Comparison of ENCODE assay signal across 29 cellular contexts in the genomic region with DNA sequence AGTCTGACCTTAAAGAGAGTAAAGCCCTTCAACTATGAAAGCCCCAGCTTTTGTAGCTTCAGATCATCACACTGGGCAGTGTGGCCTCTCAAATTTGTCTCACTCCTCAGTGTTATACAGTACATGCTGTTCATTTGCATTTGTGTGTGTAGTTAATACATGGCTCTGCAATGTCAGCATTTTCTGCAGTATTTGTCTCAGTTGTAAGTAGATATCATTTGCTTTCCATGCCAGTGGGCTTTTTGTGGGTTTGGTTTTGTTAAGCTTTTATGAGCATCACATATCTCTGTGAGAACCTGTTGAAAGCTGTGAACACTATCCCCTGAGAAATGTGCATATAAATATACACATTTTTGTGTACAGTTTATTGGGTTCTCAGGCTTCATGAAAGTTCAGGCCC. TPM values are rescaled to one million over a fixed set of nuclear protein-coding genes. Genes with fewer than 3 reads are reported as not detected.
DNase-seq lines count a peak whose midpoint lies in the region; ATAC-seq and TF ChIP-seq lines count a peak whose summit lies in the region.
"Had no signal": no experiment of that assay in that cellular context is flagged by ENCODE, and none has a peak within 500 bp of the region (broad histone marks: within the 10 kb centered on the region; RNA-seq: fewer than 3 reads in every experiment).

No MANE protein-coding gene starts in this region.

- peaks cover 20% of the 10 kb centered on the region for H3K4me1 Mint-ChIP-seq in nephron
- peaks cover 10% of the 10 kb centered on the region for H3K4me1 Mint-ChIP-seq in activated CD8-positive, alpha-beta T cell treated with anti-CD3 and anti-CD28 coated beads, Interleukin-2, amount 10 ng/mL, durations not matched to agents 7 days and 5 days (ENCODE audit: low read depth)

- peak; percentile 58 to 90 for DNase-seq in HAP-1 (ENCODE audit: low spot score in 2 of 2)
- DNase-seq in M059J (ENCODE audit: low read depth) = peak; percentile 32
- DNase-seq in colonic mucosa = no peak
- DNase-seq in activated CD8-positive, alpha-beta T cell treated with anti-CD3 and anti-CD28 coated beads, Interleukin-2, amount 10 ng/mL, durations not matched to agents 7 days and 5 days = no peak
- DNase-seq in anterior cingulate cortex (lab: John Stamatoyannopoulos, UW) = no peak
- DNase-seq in dermis blood vessel endothelial cell = no peak
- no peak for DNase-seq in DMS153 (lab: John Stamatoyannopoulos, UW)
- DNase-seq: activated naive CD4-positive, alpha-beta T cell treated with anti-CD3 and anti-CD28 coated beads, Interleukin-2, amount 50 U/mL, for 16 hours; Caco-2; cerebellar nuclear complex; DND-41; esophagus squamous epithelium; foreskin melanocyte; heart left ventricle; Karpas-422; lower lobe of right lung; NCI-H1694 treated with DMSO at 0.1 percent for 48 hours; NCI-H524; SHP77 treated with DMSO at 0.1 percent for 48 hours; stimulated activated naive CD4-positive, alpha-beta T cell; SW 1271; upper lobe of right lung had no signal

- H3K4me3 ChIP-seq in HAP-1 (no peak overlapping the region), colonic mucosa (no peak overlapping the region)
- H3K4me3 ChIP-seq: esophagus squamous epithelium, heart left ventricle, lower lobe of right lung, upper lobe of right lung had no signal

- H3K9me3 ChIP-seq in HAP-1 = no peaks in the 10 kb centered on the region
- no peaks in the 10 kb centered on the region for H3K9me3 ChIP-seq in colonic mucosa
- H3K9me3 ChIP-seq: Caco-2, esophagus squamous epithelium, heart left ventricle, lower lobe of right lung, upper lobe of right lung had no signal

- H3K9me3 Mint-ChIP-seq in nephron = no peaks in the 10 kb centered on the region
- no peaks in the 10 kb centered on the region for H3K9me3 Mint-ChIP-seq in activated CD8-positive, alpha-beta T cell treated with anti-CD3 and anti-CD28 coated beads, Interleukin-2, amount 10 ng/mL, durations not matched to agents 7 days and 5 days (ENCODE audit: insufficient read depth)
- H3K9me3 Mint-ChIP-seq: activated T-helper 2 cell treated with anti-CD3 and anti-CD28 coated beads, Interferon-gamma antibody, Interleukin-2, Interleukin-4, amounts not matched to agents 10 μg/mL and 5 μg/mL and 100 μg/mL, durations not matched to agents 14 hours and 24 hours and 36 hours; brain; natural killer cell treated with Interleukin-12 subunit alpha and Interleukin-12 subunit beta and Interleukin-15 and Interleukin-18, amount 100 ng/mL, for 72 hours had no signal

- peak overlapping the region; percentile 69 to 85 (median 74) for H3K27ac Mint-ChIP-seq in nephron
- H3K27ac Mint-ChIP-seq in activated CD8-positive, alpha-beta T cell treated with anti-CD3 and anti-CD28 coated beads, Interleukin-2, amount 10 ng/mL, durations not matched to agents 7 days and 5 days = no peak overlapping the region
- H3K27ac Mint-ChIP-seq: activated T-helper 2 cell treated with anti-CD3 and anti-CD28 coated beads, Interferon-gamma antibody, Interleukin-2, Interleukin-4, amounts not matched to agents 10 μg/mL and 5 μg/mL and 100 μg/mL, durations not matched to agents 14 hours and 24 hours and 36 hours; natural killer cell treated with Interleukin-12 subunit alpha and Interleukin-12 subunit beta and Interleukin-15 and Interleukin-18, amount 100 ng/mL, for 72 hours had no signal

- peaks cover 63% of the 10 kb centered on the region for H3K4me1 ChIP-seq in HAP-1
- H3K4me1 ChIP-seq in colonic mucosa = no peaks in the 10 kb centered on the region

- H3K36me3 ChIP-seq in HAP-1 (replicated peaks) = no peaks in the 10 kb centered on the region
- no peaks in the 10 kb centered on the region for H3K36me3 ChIP-seq in colonic mucosa
- H3K36me3 ChIP-seq: esophagus squamous epithelium, heart left ventricle, lower lobe of right lung, upper lobe of right lung had no signal

- intact Hi-C loops in colonic mucosa (cut with DNase I) = no loop called here

- TF ChIP-seq CTCF in colonic mucosa (IDR thresholded peaks at IDR 0.05) = no peak
- TF ChIP-seq CTCF in nephron (IDR thresholded peaks at IDR 0.05; ENCODE audit: unreplicated experiment in 3 of 3) = no peak

- H3K4me3 Mint-ChIP-seq in nephron = no peak overlapping the region
- H3K4me3 Mint-ChIP-seq in activated CD8-positive, alpha-beta T cell treated with anti-CD3 and anti-CD28 coated beads, Interleukin-2, amount 10 ng/mL, durations not matched to agents 7 days and 5 days = no peak overlapping the region
- H3K4me3 Mint-ChIP-seq: brain; natural killer cell treated with Interleukin-12 subunit alpha and Interleukin-12 subunit beta and Interleukin-15 and Interleukin-18, amount 100 ng/mL, for 72 hours had no signal

- in situ Hi-C loops in HAP-1 (cut with MboI; ENCODE audit: low sequenced_read_pairs) = no loop called here

- no peak overlapping the region for H3K9ac ChIP-seq in colonic mucosa (ENCODE audit: low read depth in 2 of 2, low read length in 2 of 2)

- H3K27ac ChIP-seq in colonic mucosa = peak overlapping the region; percentile 53
- H3K27ac ChIP-seq: C4-2B, esophagus squamous epithelium, heart left ventricle, HL-60, lower lobe of right lung, upper lobe of right lung had no signal

- CTCF ChIA-PET in activated CD8-positive, alpha-beta T cell treated with anti-CD3 and anti-CD28 coated beads, Interleukin-2, amount 10 ng/mL, durations not matched to agents 7 days and 5 days (lab: Charles Lee) = no interaction called here

- no peaks in the 10 kb centered on the region for H3K27me3 Mint-ChIP-seq in nephron (ENCODE audit: low read depth)
- no peaks in the 10 kb centered on the region for H3K27me3 Mint-ChIP-seq in activated CD8-positive, alpha-beta T cell treated with anti-CD3 and anti-CD28 coated beads, Interleukin-2, amount 10 ng/mL, durations not matched to agents 7 days and 5 days (ENCODE audit: low read depth)
- H3K27me3 Mint-ChIP-seq: brain; natural killer cell treated with Interleukin-12 subunit alpha and Interleukin-12 subunit beta and Interleukin-15 and Interleukin-18, amount 100 ng/mL, for 72 hours had no signal

- H3K27me3 ChIP-seq in HAP-1 (ENCODE audit: low read depth) (no peaks in the 10 kb centered on the region), colonic mucosa (no peaks in the 10 kb centered on the region)
- H3K27me3 ChIP-seq: esophagus squamous epithelium, heart left ventricle, upper lobe of right lung had no signal

- no peaks in the 10 kb centered on the region for H3K36me3 Mint-ChIP-seq in nephron (ENCODE audit: low read depth)
- H3K36me3 Mint-ChIP-seq in activated CD8-positive, alpha-beta T cell treated with anti-CD3 and anti-CD28 coated beads, Interleukin-2, amount 10 ng/mL, durations not matched to agents 7 days and 5 days (ENCODE audit: low read depth) = no peaks in the 10 kb centered on the region
- H3K36me3 Mint-ChIP-seq: brain; natural killer cell treated with Interleukin-12 subunit alpha and Interleukin-12 subunit beta and Interleukin-15 and Interleukin-18, amount 100 ng/mL, for 72 hours had no signal

- POLR2A ChIA-PET in activated CD8-positive, alpha-beta T cell treated with anti-CD3 and anti-CD28 coated beads, Interleukin-2, amount 10 ng/mL, durations not matched to agents 7 days and 5 days (lab: Charles Lee) = no interaction called here

- ATAC-seq in activated CD8-positive, alpha-beta T cell treated with anti-CD3 and anti-CD28 coated beads, Interleukin-2, amount 10 ng/mL, durations not matched to agents 7 days and 5 days = no peak
- ATAC-seq: natural killer cell treated with Interleukin-12 subunit alpha and Interleukin-12 subunit beta and Interleukin-15 and Interleukin-18, amount 100 ng/mL, for 72 hours; Panc1 had no signal

RNA-seq across cellular contexts. Expression of gene ZNF277, which starts 57.0 kb away (rescaled TPM):
- 17.6 and 20.6 TPM in 2 replicates for total RNA-seq in M059J (2014; rRNA removed; shearing (Covaris generic))
- 10 to 100 TPM; 14.1 to 27.4 TPM for total RNA-seq in colonic mucosa
- total RNA-seq in activated CD8-positive, alpha-beta T cell treated with anti-CD3 and anti-CD28 coated beads, Interleukin-2, amount 10 ng/mL, durations not matched to agents 7 days and 5 days = 10 to 100 TPM; 14.8 to 15.6 TPM
- 43.8 and 61.9 TPM in 2 replicates for total RNA-seq in dermis blood vessel endothelial cell

RNA-seq across cellular contexts. Expression of gene DOCK4, which starts 57.3 kb away (rescaled TPM):
- 5.0 and 7.7 TPM in 2 replicates for total RNA-seq in M059J (2014; rRNA removed; shearing (Covaris generic))
- total RNA-seq in colonic mucosa (10 to 100 TPM in 1 of 2 donors, 1 to 10 TPM in 1; 6.5 to 11.1 TPM), dermis blood vessel endothelial cell (155 and 162 TPM in 2 replicates)
- total RNA-seq in activated CD8-positive, alpha-beta T cell treated with anti-CD3 and anti-CD28 coated beads, Interleukin-2, amount 10 ng/mL, durations not matched to agents 7 days and 5 days = under 1 TPM; 0.10 to 0.18 TPM

Comparison
In these comparisons a context has a peak if more than half of its experiments do, and no peak if none do; other contexts are left out.
1. DNase-seq: peak in HAP-1 (2 of 2) and M059J (single experiment); none in colonic mucosa (single experiment), activated CD8-positive, alpha-beta T cell treated with anti-CD3 and anti-CD28 coated beads, Interleukin-2, amount 10 ng/mL, durations not matched to agents 7 days and 5 days (single experiment), anterior cingulate cortex (0 of 58), dermis blood vessel endothelial cell (single experiment) and DMS153 (single experiment).
2. RNA of gene DOCK4, which starts 57.3 kb away (total RNA-seq): 155 to 162 TPM in dermis blood vessel endothelial cell; 6.5 to 11.1 TPM in colonic mucosa, 5.0 to 7.7 TPM in M059J and 0.10 to 0.18 TPM in activated CD8-positive, alpha-beta T cell treated with anti-CD3 and anti-CD28 coated beads, Interleukin-2, amount 10 ng/mL, durations not matched to agents 7 days and 5 days; every median in the first group is over 10 times any median in the second.